Comparison of ENCODE assay signal across 9 cellular contexts in the genomic region with DNA sequence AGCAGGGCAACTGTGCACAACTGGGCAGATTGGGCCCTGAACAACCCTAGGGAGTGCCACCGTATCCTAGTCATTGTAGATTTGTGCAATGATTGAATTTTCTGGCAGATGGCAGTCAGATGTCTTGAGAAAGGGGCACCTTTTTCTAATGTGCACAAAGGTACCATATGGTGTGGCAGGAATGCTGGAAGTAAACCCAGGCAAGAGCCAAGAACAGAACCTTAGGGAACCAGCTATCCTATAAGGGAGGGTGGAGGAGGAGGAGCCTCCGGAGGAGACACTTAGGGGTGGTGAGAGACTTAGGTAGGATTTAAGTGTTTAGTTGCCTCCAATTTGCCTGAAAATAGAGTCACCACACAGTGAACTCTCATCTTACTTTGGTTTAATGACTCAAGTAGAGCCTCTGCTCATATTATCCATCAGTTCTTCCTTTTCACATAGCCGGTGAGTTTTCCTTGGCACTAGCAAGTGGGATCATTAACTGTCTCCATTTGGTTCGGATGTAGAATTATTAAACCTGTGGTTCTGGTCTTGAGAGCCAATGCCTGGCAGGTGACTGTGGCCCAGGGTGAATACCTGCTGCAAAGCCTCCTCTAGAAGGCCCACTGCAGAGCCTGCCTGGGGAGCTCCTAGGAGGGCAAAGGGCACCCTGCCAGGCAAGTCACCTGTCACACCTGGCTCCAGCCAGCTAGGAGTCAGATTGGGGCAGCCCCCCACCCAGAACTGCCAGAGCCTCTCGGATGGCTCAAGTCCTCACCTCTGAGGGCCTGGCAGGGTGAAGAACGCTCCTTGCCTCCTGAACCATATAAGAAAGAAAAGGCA.
A peak's percentile ranks its signal among the peaks of the same experiment; 100 is the strongest.
DNase-seq lines count a peak whose midpoint lies in the region; FAIRE-seq and TF ChIP-seq lines count a peak whose summit lies in the region.
"Had no signal": no experiment of that assay in that cellular context is flagged by ENCODE, and none has a peak within 500 bp of the region (broad histone marks: within the 10 kb centered on the region; RNA-seq: fewer than 3 reads in every experiment).

No MANE protein-coding gene starts in this region.

- H3K9me3 ChIP-seq in effector memory CD4-positive, alpha-beta T cell (ENCODE audit: control insufficient read depth, low read length): no peaks in the 10 kb centered on the region
- no peaks in the 10 kb centered on the region for H3K9me3 ChIP-seq in smooth muscle cell (replicated peaks; ENCODE audit: low read depth)
- no peaks in the 10 kb centered on the region for H3K9me3 ChIP-seq in ovary

- H3K4me2 ChIP-seq in smooth muscle cell: no peak overlapping the region

- no peaks in the 10 kb centered on the region for H4K20me1 ChIP-seq in smooth muscle cell (ENCODE audit: low read depth)

- no peak overlapping the region for H3K4me3 ChIP-seq in effector memory CD4-positive, alpha-beta T cell (ENCODE audit: insufficient read depth, low read depth, low read length, poor library complexity, severe bottlenecking)
- H3K4me3 ChIP-seq in smooth muscle cell: no peak overlapping the region
- no peak overlapping the region for H3K4me3 ChIP-seq in ovary

- no peaks in the 10 kb centered on the region for H3K27me3 ChIP-seq in effector memory CD4-positive, alpha-beta T cell (replicated peaks; ENCODE audit: control insufficient read depth, insufficient read depth, low read length, poor library complexity, severe bottlenecking)
- no peaks in the 10 kb centered on the region for H3K27me3 ChIP-seq in smooth muscle cell (ENCODE audit: low read depth)
- no peaks in the 10 kb centered on the region for H3K27me3 ChIP-seq in ovary

- intact Hi-C loops in ovary (cut with DNase I): no loop called here

- H3F3A ChIP-seq in smooth muscle cell (ENCODE audit: low read depth): peaks cover 14% of the 10 kb centered on the region

- DNase-seq in G401 (ENCODE audit: low spot score) (peak; percentile 94), RCC 7860 (ENCODE audit: low spot score) (no peak), smooth muscle cell (lab: John Stamatoyannopoulos, UW; ENCODE audit: unreplicated experiment) (no peak), ovary (no peak), GM12891 (ENCODE audit: insufficient read length, low spot score) (no peak), foreskin melanocyte (no peak)
- DNase-seq in effector memory CD4-positive, alpha-beta T cell: no peak
- DNase-seq: islet precursor cell, NCI-H187 treated with DMSO at 0.1 percent for 48 hours had no signal

- no peak for TF ChIP-seq CTCF in smooth muscle cell (IDR thresholded peaks at IDR 0.05; ENCODE audit: borderline replicate concordance, insufficient read depth, poor library complexity, severe bottlenecking)
- no peak for TF ChIP-seq CTCF in ovary (IDR thresholded peaks at IDR 0.05)

- peak; percentile 77 for FAIRE-seq in RCC 7860 (lab: Jason Lieb, UNC)
- no peak for FAIRE-seq in GM12891 (lab: Jason Lieb, UNC)

- H2AFZ ChIP-seq in smooth muscle cell (ENCODE audit: low read depth): peak overlapping the region; percentile 66

- H3K9ac ChIP-seq in smooth muscle cell (ENCODE audit: low read depth): no peak overlapping the region

- TF ChIP-seq EP300 in ovary (IDR thresholded peaks at IDR 0.05): no peak

- H3K27ac ChIP-seq in effector memory CD4-positive, alpha-beta T cell (ENCODE audit: insufficient read depth, low read length, poor library complexity, severe bottlenecking): peak overlapping the region; percentile 24
- H3K27ac ChIP-seq in smooth muscle cell (ENCODE audit: low read depth): peak overlapping the region; percentile 71
- no peak overlapping the region for H3K27ac ChIP-seq in ovary

- H3K79me2 ChIP-seq in smooth muscle cell (ENCODE audit: low read depth): no peaks in the 10 kb centered on the region

- WGBS in smooth muscle cell (ENCODE audit: low lambda C conversion rate): 94% methylated on average over 6 of the region's 6 CpGs
- WGBS in ovary, 3 donors: 93 to 95% (median 94%) methylated on average over 6 of the region's 6 CpGs

- H3K36me3 ChIP-seq in effector memory CD4-positive, alpha-beta T cell (ENCODE audit: control insufficient read depth, insufficient read depth, low read length): peaks cover 30% of the 10 kb centered on the region
- H3K36me3 ChIP-seq in smooth muscle cell (ENCODE audit: low read depth) (no peaks in the 10 kb centered on the region), ovary (no peaks in the 10 kb centered on the region)

- no peak for TF ChIP-seq POLR2A in ovary (IDR thresholded peaks at IDR 0.05)
- TF ChIP-seq POLR2A in GM12891 (IDR thresholded peaks at IDR 0.05; ENCODE audit: low read depth, low read length): no peak

- in situ Hi-C loops in G401 (cut with HindIII; ENCODE audit: low sequenced_read_pairs): no loop called here

- H3K4me1 ChIP-seq in effector memory CD4-positive, alpha-beta T cell (ENCODE audit: control insufficient read depth, insufficient read depth, low read length, poor library complexity, severe bottlenecking): peaks cover 47% of the 10 kb centered on the region
- H3K4me1 ChIP-seq in smooth muscle cell (ENCODE audit: low read depth): peaks cover 4% of the 10 kb centered on the region
- no peaks in the 10 kb centered on the region for H3K4me1 ChIP-seq in ovary (ENCODE audit: insufficient read depth)

TF ChIP-seq in GM12891, 5 proteins besides CTCF, POLR2A, EP300 and RAD21:
- TF ChIP-seq POU2F2 (IDR thresholded peaks at IDR 0.05; ENCODE audit: low read depth, low read length): no peak
TF ChIP-seq in GM12891: peak in this region for 0.

Comparison
In these comparisons a context has a peak if more than half of its experiments do, and no peak if none do; other contexts are left out.
1. H3K27ac ChIP-seq: peak in effector memory CD4-positive, alpha-beta T cell (single experiment) and smooth muscle cell (single experiment); none in ovary (0 of 2).